In genomic region chr6:39190545-39191235, GRCh38 we compare ENCODE assay signal across 14 cellular contexts. TPM values are rescaled to one million over a fixed set of nuclear protein-coding genes. Genes with fewer than 3 reads are reported as not detected.
DNase-seq lines count a peak whose midpoint lies in the region; ATAC-seq and TF ChIP-seq lines count a peak whose summit lies in the region.
"Had no signal": no experiment of that assay in that cellular context is flagged by ENCODE, and none has a peak within 500 bp of the region (broad histone marks: within the 10 kb centered on the region; RNA-seq: fewer than 3 reads in every experiment).

No MANE protein-coding gene starts in this region.

- H3K27ac Mint-ChIP-seq in stimulated activated naive CD8-positive, alpha-beta T cell treated with anti-CD3 and anti-CD28 coated beads, Interleukin-15, amount 100 ng/mL, for 72 hours = no peak overlapping the region
- H3K27ac Mint-ChIP-seq in neural crest cell (ENCODE audit: unreplicated experiment) = no peak overlapping the region
- H3K27ac Mint-ChIP-seq: CD8-positive, alpha-beta memory T cell had no signal

- H3K9me3 ChIP-seq in upper lobe of left lung = no peaks in the 10 kb centered on the region
- H3K9me3 ChIP-seq: BLaER1, Caco-2 had no signal

- peak overlapping the region in 3 of 4 donors; percentile 5 to 61 (median 12) for H3K27ac ChIP-seq in upper lobe of left lung
- H3K27ac ChIP-seq: BLaER1 had no signal

- peaks cover 9 to 37% (median 23%) of the 10 kb centered on the region in 4 donors for H3K36me3 ChIP-seq in upper lobe of left lung
- H3K36me3 ChIP-seq: BLaER1 had no signal

- peak; percentile 27 for ATAC-seq in stimulated activated naive CD8-positive, alpha-beta T cell treated with anti-CD3 and anti-CD28 coated beads, Interleukin-15, amount 100 ng/mL, for 72 hours
- no peak for ATAC-seq in stimulated activated naive CD8-positive, alpha-beta T cell treated with anti-CD3 and anti-CD28 coated beads, Interleukin-15, Interleukin-2, amounts not matched to agents 100 U/mL and 50 U/mL, for 24 hours
- no peak for ATAC-seq in upper lobe of left lung (ENCODE audit: low FRiP score in 2 of 2)

- no peaks in the 10 kb centered on the region for H3K27me3 Mint-ChIP-seq in stimulated activated naive CD8-positive, alpha-beta T cell treated with anti-CD3 and anti-CD28 coated beads, Interleukin-15, amount 100 ng/mL, for 72 hours
- no peaks in the 10 kb centered on the region for H3K27me3 Mint-ChIP-seq in neural crest cell (ENCODE audit: low read depth)

- no peak for DNase-seq in stimulated activated naive CD8-positive, alpha-beta T cell treated with anti-CD3 and anti-CD28 coated beads, Interleukin-15, amount 100 ng/mL, for 72 hours
- no peak for DNase-seq in stimulated activated naive CD8-positive, alpha-beta T cell treated with anti-CD3 and anti-CD28 coated beads, Interleukin-15, Interleukin-2, amounts not matched to agents 100 U/mL and 50 U/mL, for 24 hours
- DNase-seq in epithelial cell of proximal tubule (ENCODE audit: low read depth) (no peak), neural crest cell (ENCODE audit: low read depth, low spot score) (no peak), upper lobe of left lung (peak in 1 of 2 donors; percentile 59), dermis blood vessel endothelial cell (no peak), OCI-M2 (lab: John Stamatoyannopoulos, UW; ENCODE audit: unreplicated experiment) (no peak)
- no peak for DNase-seq in activated CD4-positive, CD25-positive, alpha-beta regulatory T cell (lab: John Stamatoyannopoulos, UW)
- DNase-seq: GDM1, GOT3 had no signal

- no peaks in the 10 kb centered on the region for H3K9me3 Mint-ChIP-seq in stimulated activated naive CD8-positive, alpha-beta T cell treated with anti-CD3 and anti-CD28 coated beads, Interleukin-15, amount 100 ng/mL, for 72 hours
- peaks cover 9% of the 10 kb centered on the region for H3K9me3 Mint-ChIP-seq in neural crest cell
- H3K9me3 Mint-ChIP-seq: CD8-positive, alpha-beta memory T cell; H9 had no signal

- H3K4me3 Mint-ChIP-seq in stimulated activated naive CD8-positive, alpha-beta T cell treated with anti-CD3 and anti-CD28 coated beads, Interleukin-15, amount 100 ng/mL, for 72 hours = no peak overlapping the region
- peak overlapping the region; percentile 12 for H3K4me3 Mint-ChIP-seq in neural crest cell
- H3K4me3 Mint-ChIP-seq: CD8-positive, alpha-beta memory T cell; H9 had no signal

- H3K36me3 Mint-ChIP-seq in neural crest cell (ENCODE audit: low read depth) = peaks cover 38% of the 10 kb centered on the region

- TF ChIP-seq CTCF in epithelial cell of proximal tubule (conservative IDR thresholded peaks at IDR 0.05; ENCODE audit: low read depth, low read length) = peak; percentile 6
- no peak for TF ChIP-seq CTCF in neural crest cell (conservative IDR thresholded peaks at IDR 0.05)
- TF ChIP-seq CTCF in upper lobe of left lung (IDR thresholded peaks at IDR 0.05) = no peak

- H3K27me3 ChIP-seq in upper lobe of left lung = no peaks in the 10 kb centered on the region
- H3K27me3 ChIP-seq: BLaER1 had no signal

- no peak for TF ChIP-seq POLR2A in upper lobe of left lung (IDR thresholded peaks at IDR 0.05)

- H3K4me1 ChIP-seq in upper lobe of left lung = peaks cover 0 to 34% (median 16%) of the 10 kb centered on the region in 4 donors
- H3K4me1 ChIP-seq: BLaER1 had no signal

- peaks cover 24% of the 10 kb centered on the region for H3K4me1 Mint-ChIP-seq in stimulated activated naive CD8-positive, alpha-beta T cell treated with anti-CD3 and anti-CD28 coated beads, Interleukin-15, amount 100 ng/mL, for 72 hours
- H3K4me1 Mint-ChIP-seq in neural crest cell = peaks cover 49% of the 10 kb centered on the region

- no peak for TF ChIP-seq EP300 in upper lobe of left lung (IDR thresholded peaks at IDR 0.05)

- WGBS in upper lobe of left lung, 2 donors = 90 to 92% methylated on average over 16 to 21 of the region's 21 CpGs

- H3K4me3 ChIP-seq in epithelial cell of proximal tubule (ENCODE audit: low read depth, low read length) (no peak overlapping the region), upper lobe of left lung (no peak overlapping the region)
- H3K4me3 ChIP-seq: BLaER1 had no signal

RNA-seq across cellular contexts. Expression of gene KCNK5, which starts 38.6 kb away (rescaled TPM):
- 1.6 and 2.8 TPM in 2 replicates for total RNA-seq in epithelial cell of proximal tubule
- 30.4 and 32.7 TPM in 2 replicates for total RNA-seq in neural crest cell
- 10 to 100 TPM in 5 of 6 donors, 1 to 10 TPM in 1; 8.9 to 34.6 (median 17.3) TPM for total RNA-seq in upper lobe of left lung
- total RNA-seq in dermis blood vessel endothelial cell = 0.17 TPM in 1 of 2 replicates, not detected in the other
